In genomic region chr7:101017099-101017777, GRCh38 we compare ENCODE assay signal across 8 cellular contexts. TPM values are rescaled to one million over a fixed set of nuclear protein-coding genes. Genes with fewer than 3 reads are reported as not detected.
DNase-seq lines count a peak whose midpoint lies in the region; ATAC-seq and TF ChIP-seq lines count a peak whose summit lies in the region.

No MANE protein-coding gene starts in this region.

- peaks cover 2 to 5% of the 10 kb centered on the region in 2 donors for H3K27me3 Mint-ChIP-seq in CD4-positive, alpha-beta memory T cell

- H3K27ac Mint-ChIP-seq in CD4-positive, alpha-beta memory T cell = peak overlapping the region; percentile 70 to 95 (median 94)

- H3K9me3 ChIP-seq in CD4-positive, alpha-beta memory T cell (ENCODE audit: control insufficient read depth in 1 of 2, low read length in 2 of 2) = no peaks in the 10 kb centered on the region
- H3K9me3 ChIP-seq in right cardiac atrium (ENCODE audit: control insufficient read depth, low read length) (no peaks in the 10 kb centered on the region), gastrocnemius medialis (no peaks in the 10 kb centered on the region), WERI-Rb-1 (ENCODE audit: severe bottlenecking) (no peaks in the 10 kb centered on the region)

- ATAC-seq in GM19467 (IDR thresholded peaks at IDR 0.05; ENCODE audit: unreplicated experiment) (peak; percentile 49), right cardiac atrium (peak; percentile 92 to 98), gastrocnemius medialis (peak; percentile 39 to 49)

- in situ Hi-C loops in gastrocnemius medialis (cut with MboI; ENCODE audit: low sequenced_read_pairs in 4 of 4) = no loop called here

- no peak for TF ChIP-seq CTCF in gastrocnemius medialis (IDR thresholded peaks at IDR 0.05 in 4 of 5, conservative IDR thresholded peaks at IDR 0.05 in 1 of 5)
- no peak for TF ChIP-seq CTCF in WERI-Rb-1 (IDR thresholded peaks at IDR 0.05; ENCODE audit: low read depth, low read length)

- intact Hi-C loops in CD4-positive, alpha-beta memory T cell (cut with micrococcal nuclease) = no loop called here
- intact Hi-C loops in right cardiac atrium (cut with DNase I) = no loop called here
- intact Hi-C loops in gastrocnemius medialis (cut with DNase I; ENCODE audit: low total_unique reads) = no loop called here

- TF ChIP-seq POLR2A in gastrocnemius medialis (IDR thresholded peaks at IDR 0.05) = no peak

- H3K4me1 ChIP-seq in CD4-positive, alpha-beta memory T cell (ENCODE audit: insufficient read depth, low read length) = peaks cover 11% of the 10 kb centered on the region
- H3K4me1 ChIP-seq in right cardiac atrium (ENCODE audit: control insufficient read depth, insufficient read depth, low read length) = no peaks in the 10 kb centered on the region
- H3K4me1 ChIP-seq in gastrocnemius medialis = no peaks in the 10 kb centered on the region

- peak overlapping the region; percentile 57 for H3K27ac ChIP-seq in CD4-positive, alpha-beta memory T cell (ENCODE audit: low read depth, low read length)
- peak overlapping the region; percentile 38 for H3K27ac ChIP-seq in right cardiac atrium (ENCODE audit: low read length)
- peak overlapping the region in 2 of 4 donors; percentile 22 to 35 for H3K27ac ChIP-seq in gastrocnemius medialis
- H3K27ac ChIP-seq in WERI-Rb-1 = no peak overlapping the region

- CTCF ChIA-PET in CD4-positive, alpha-beta memory T cell (lab: Charles Lee; ENCODE audit: partially characterized antibody) = interaction anchor here (1.1 kb wide), 1 partner anchor 291 kb away, joined by 3 read pairs; no protein-coding TSS in a partner anchor

- POLR2A ChIA-PET in CD4-positive, alpha-beta memory T cell (lab: Charles Lee; ENCODE audit: partially characterized antibody) = interaction anchor here (1.0 kb wide), 1 partner anchor 405 kb away, joined by 3 read pairs; the partner anchor contains the start of gene MOSPD3

- peak overlapping the region; percentile 81 to 86 for H3K4me3 ChIP-seq in CD4-positive, alpha-beta memory T cell (ENCODE audit: low read length in 2 of 2)
- H3K4me3 ChIP-seq in right cardiac atrium (ENCODE audit: low read length) = peak overlapping the region; percentile 37
- H3K4me3 ChIP-seq in gastrocnemius medialis = peak overlapping the region; percentile 35 to 46 (median 40)
- no peak overlapping the region for H3K4me3 ChIP-seq in WERI-Rb-1 (ENCODE audit: low read depth, low read length)

- 1% methylated on average over 28 of the region's 28 CpGs for WGBS in right cardiac atrium

- peak; percentile 37 to 79 (median 56) for DNase-seq in CD4-positive, alpha-beta memory T cell
- DNase-seq in HS-5 (ENCODE audit: low read depth) (peak; percentile 44), SW 1271 (lab: John Stamatoyannopoulos, UW) (peak; percentile 70 to 79), right cardiac atrium (peak; percentile 86 to 90 (median 87)), gastrocnemius medialis (peak; percentile 14 to 30), WERI-Rb-1 (no peak)
- peak; percentile 41 for DNase-seq in activated naive CD8-positive, alpha-beta T cell treated with anti-CD3 and anti-CD28 coated beads, Interleukin-2, amount 50 U/mL, for 16 hours (ENCODE audit: low read depth, low spot score)

- H3K36me3 Mint-ChIP-seq in CD4-positive, alpha-beta memory T cell = peaks cover 8 to 14% of the 10 kb centered on the region in 2 donors

- no peaks in the 10 kb centered on the region for H3K36me3 ChIP-seq in CD4-positive, alpha-beta memory T cell (ENCODE audit: insufficient read depth, low read length)
- H3K36me3 ChIP-seq in gastrocnemius medialis = no peaks in the 10 kb centered on the region
- no peaks in the 10 kb centered on the region for H3K36me3 ChIP-seq in WERI-Rb-1

- H3K4me1 Mint-ChIP-seq in CD4-positive, alpha-beta memory T cell = peaks cover 8 to 37% (median 20%) of the 10 kb centered on the region in 4 donors

- H3K4me3 Mint-ChIP-seq in CD4-positive, alpha-beta memory T cell = peak overlapping the region; percentile 89 to 94 (median 92)

- no peaks in the 10 kb centered on the region for H3K27me3 ChIP-seq in CD4-positive, alpha-beta memory T cell (ENCODE audit: insufficient read depth, low read length)
- H3K27me3 ChIP-seq in right cardiac atrium (ENCODE audit: control insufficient read depth, insufficient read depth) (no peaks in the 10 kb centered on the region), gastrocnemius medialis (peaks cover 7 to 8% (median 8%) of the 10 kb centered on the region in 3 donors), WERI-Rb-1 (ENCODE audit: insufficient read depth, low read depth, severe bottlenecking) (peaks cover 89% of the 10 kb centered on the region)

- H3K9me3 Mint-ChIP-seq in CD4-positive, alpha-beta memory T cell = peaks cover 0 to 1% (median 0%) of the 10 kb centered on the region in 8 donors

RNA-seq across cellular contexts. Expression of gene MUC17, which starts 2.6 kb away (rescaled TPM):
- total RNA-seq in CD4-positive, alpha-beta memory T cell = not detected
- polyA plus RNA-seq in CD4-positive, alpha-beta memory T cell = not detected
- total RNA-seq in right cardiac atrium (not detected), gastrocnemius medialis (under 1 TPM in 1 of 4 donors, not detected in 3; 0.05 TPM)
- polyA plus RNA-seq in right cardiac atrium = not detected

RNA-seq across cellular contexts. Expression of gene MUC12, which starts 47.9 kb away (rescaled TPM):
- total RNA-seq in CD4-positive, alpha-beta memory T cell = not detected
- polyA plus RNA-seq in CD4-positive, alpha-beta memory T cell = under 1 TPM in 1 of 2 donors, not detected in 1; 0.45 TPM
- total RNA-seq in right cardiac atrium = not detected
- polyA plus RNA-seq in right cardiac atrium = 0.63 TPM
- 1 to 10 TPM in 1 of 4 donors, not detected in 3; 1.4 TPM for total RNA-seq in gastrocnemius medialis

Comparison
In these comparisons a context has a peak if more than half of its experiments do, and no peak if none do; other contexts are left out.
1. ATAC-seq: peak in every context shown above with its lines; median percentile 95 in right cardiac atrium; 49 in GM19467; 44 in gastrocnemius medialis.